ENCODE assay signal across 8 cellular contexts in genomic region chr5:163460562-163461176, GRCh38. TPM values are rescaled to one million over a fixed set of nuclear protein-coding genes. Genes with fewer than 3 reads are reported as not detected.
DNase-seq lines count a peak whose midpoint lies in the region; ATAC-seq, FAIRE-seq and TF ChIP-seq lines count a peak whose summit lies in the region.

TSS of gene HMMR (plus strand) at chr5:163460632. CDS start at chr5:163460693, 61 bp downstream.

- WGBS in thymus: under 1% methylated on average over 23 of the region's 23 CpGs

- POLR2A ChIA-PET in activated naive CD8-positive, alpha-beta T cell treated with anti-CD3 and anti-CD28 coated beads, Interleukin-2, amount 10 ng/mL, durations not matched to agents 7 days and 5 days (lab: Charles Lee): interaction anchor here (0.9 to 6.8 kb wide), 15 partner anchors 9 to 51 kb away, joined by 3 to 177 read pairs (median 6); partner anchors contain the start of genes CCNG1 and MAT2B

- H3K27ac ChIP-seq in kidney (ENCODE audit: low read depth in 2 of 2, low read length in 2 of 2) (peak within 1 kb of the TSS; percentile 98 to 100), thymus (ENCODE audit: low read depth) (peak within 1 kb of the TSS; percentile 99)

- H3K4me3 Mint-ChIP-seq in stimulated activated naive CD8-positive, alpha-beta T cell treated with anti-CD3 and anti-CD28 coated beads, Interleukin-15, Interleukin-2, amounts not matched to agents 100 ng/mL and 50 ng/mL, for 24 hours: peak within 1 kb of the TSS; percentile 97
- H3K4me3 Mint-ChIP-seq in activated naive CD8-positive, alpha-beta T cell treated with anti-CD3 and anti-CD28 coated beads, Interleukin-2, amount 10 ng/mL, durations not matched to agents 7 days and 5 days: peak within 1 kb of the TSS; percentile 99

- H3K9me3 ChIP-seq in kidney (ENCODE audit: control insufficient read depth in 1 of 2, low read length in 2 of 2) (no peaks in the 10 kb centered on the region), thymus (ENCODE audit: control insufficient read depth) (no peaks in the 10 kb centered on the region)

- intact Hi-C loops in kidney (cut with DNase I): no loop called here

- FAIRE-seq in kidney (lab: Jason Lieb, UNC): no peak

- no peak for ATAC-seq in stimulated activated naive CD8-positive, alpha-beta T cell treated with anti-CD3 and anti-CD28 coated beads, Interleukin-15, Interleukin-2, amounts not matched to agents 100 U/mL and 50 U/mL, for 24 hours
- no peak for ATAC-seq in activated naive CD8-positive, alpha-beta T cell treated with anti-CD3 and anti-CD28 coated beads, Interleukin-2, amount 10 ng/mL, durations not matched to agents 7 days and 5 days (ENCODE audit: low read depth)
- no peak for ATAC-seq in left lobe of liver
- no peak for ATAC-seq in HG02678 (IDR thresholded peaks at IDR 0.05; ENCODE audit: unreplicated experiment)

- peak within 1 kb of the TSS; percentile 41 to 83 for H3K9ac ChIP-seq in kidney (ENCODE audit: low read length in 2 of 2)

- peaks cover 37% of the 10 kb centered on the region for H3K36me3 Mint-ChIP-seq in stimulated activated naive CD8-positive, alpha-beta T cell treated with anti-CD3 and anti-CD28 coated beads, Interleukin-15, Interleukin-2, amounts not matched to agents 100 ng/mL and 50 ng/mL, for 24 hours (ENCODE audit: low read depth)
- peaks cover 28% of the 10 kb centered on the region for H3K36me3 Mint-ChIP-seq in activated naive CD8-positive, alpha-beta T cell treated with anti-CD3 and anti-CD28 coated beads, Interleukin-2, amount 10 ng/mL, durations not matched to agents 7 days and 5 days

- no peaks in the 10 kb centered on the region for H3K27me3 ChIP-seq in thymus (ENCODE audit: control insufficient read depth, insufficient read depth)

- H3K4me1 ChIP-seq in kidney (ENCODE audit: control insufficient read depth in 1 of 2, insufficient read depth in 1 of 2, low read depth in 1 of 2, low read length in 2 of 2) (peaks cover 0 to 5% of the 10 kb centered on the region in 2 donors), thymus (ENCODE audit: control insufficient read depth, insufficient read depth, low read length) (no peaks in the 10 kb centered on the region)

- no peak for TF ChIP-seq CTCF in kidney (IDR thresholded peaks at IDR 0.05; ENCODE audit: borderline replicate concordance, extremely low read depth, insufficient read depth)

- no peaks in the 10 kb centered on the region for H3K9me3 Mint-ChIP-seq in stimulated activated naive CD8-positive, alpha-beta T cell treated with anti-CD3 and anti-CD28 coated beads, Interleukin-15, Interleukin-2, amounts not matched to agents 100 ng/mL and 50 ng/mL, for 24 hours
- no peaks in the 10 kb centered on the region for H3K9me3 Mint-ChIP-seq in activated naive CD8-positive, alpha-beta T cell treated with anti-CD3 and anti-CD28 coated beads, Interleukin-2, amount 10 ng/mL, durations not matched to agents 7 days and 5 days

- H3K36me3 ChIP-seq in kidney (ENCODE audit: control insufficient read depth in 1 of 2, insufficient read depth in 2 of 2, low read length in 2 of 2) (no peaks in the 10 kb centered on the region), thymus (ENCODE audit: control insufficient read depth, insufficient read depth) (no peaks in the 10 kb centered on the region)

- H3K4me1 Mint-ChIP-seq in stimulated activated naive CD8-positive, alpha-beta T cell treated with anti-CD3 and anti-CD28 coated beads, Interleukin-15, Interleukin-2, amounts not matched to agents 100 ng/mL and 50 ng/mL, for 24 hours (ENCODE audit: low read depth): peaks cover 46% of the 10 kb centered on the region
- peaks cover 31% of the 10 kb centered on the region for H3K4me1 Mint-ChIP-seq in activated naive CD8-positive, alpha-beta T cell treated with anti-CD3 and anti-CD28 coated beads, Interleukin-2, amount 10 ng/mL, durations not matched to agents 7 days and 5 days

- no peak for DNase-seq in stimulated activated naive CD8-positive, alpha-beta T cell treated with anti-CD3 and anti-CD28 coated beads, Interleukin-15, Interleukin-2, amounts not matched to agents 100 U/mL and 50 U/mL, for 24 hours
- DNase-seq in NAMALWA (ENCODE audit: low spot score): peak; percentile 71
- no peak for DNase-seq in activated naive CD8-positive, alpha-beta T cell treated with anti-CD3 and anti-CD28 coated beads, Interleukin-2, amount 10 ng/mL, durations not matched to agents 7 days and 5 days
- DNase-seq in kidney: no peak
- no peak for DNase-seq in left lobe of liver (ENCODE audit: low spot score)

- H3K27ac Mint-ChIP-seq in stimulated activated naive CD8-positive, alpha-beta T cell treated with anti-CD3 and anti-CD28 coated beads, Interleukin-15, Interleukin-2, amounts not matched to agents 100 ng/mL and 50 ng/mL, for 24 hours: peak within 1 kb of the TSS; percentile 99
- H3K27ac Mint-ChIP-seq in activated naive CD8-positive, alpha-beta T cell treated with anti-CD3 and anti-CD28 coated beads, Interleukin-2, amount 10 ng/mL, durations not matched to agents 7 days and 5 days: peak within 1 kb of the TSS; percentile 99

- no peaks in the 10 kb centered on the region for H3K27me3 Mint-ChIP-seq in stimulated activated naive CD8-positive, alpha-beta T cell treated with anti-CD3 and anti-CD28 coated beads, Interleukin-15, Interleukin-2, amounts not matched to agents 100 ng/mL and 50 ng/mL, for 24 hours
- H3K27me3 Mint-ChIP-seq in activated naive CD8-positive, alpha-beta T cell treated with anti-CD3 and anti-CD28 coated beads, Interleukin-2, amount 10 ng/mL, durations not matched to agents 7 days and 5 days: no peaks in the 10 kb centered on the region

- H3K4me3 ChIP-seq in kidney (ENCODE audit: low read length in 2 of 2) (peak within 1 kb of the TSS; percentile 96 to 100), thymus (ENCODE audit: low read length) (peak within 1 kb of the TSS; percentile 60)

RNA-seq across cellular contexts. Expression of gene HMMR, which starts in this region (rescaled TPM):
- total RNA-seq in activated naive CD8-positive, alpha-beta T cell treated with anti-CD3 and anti-CD28 coated beads, Interleukin-2, amount 10 ng/mL, durations not matched to agents 7 days and 5 days: 10 to 100 TPM; 50.5 to 54.5 TPM
- total RNA-seq in kidney: 0.91 TPM
- 0.58 TPM for polyA plus RNA-seq in kidney (ENCODE audit: insufficient read depth, low read depth, low replicate concordance)
- polyA plus RNA-seq in thymus: 6.2 TPM
- 0.33 TPM for total RNA-seq in left lobe of liver

Comparison
In these comparisons a context has a peak if more than half of its experiments do, and no peak if none do; other contexts are left out.
1. RNA of gene HMMR (total RNA-seq): 50.5 to 54.5 TPM in activated naive CD8-positive, alpha-beta T cell treated with anti-CD3 and anti-CD28 coated beads, Interleukin-2, amount 10 ng/mL, durations not matched to agents 7 days and 5 days; 0.91 TPM in kidney (single experiment) and 0.33 TPM in left lobe of liver (single experiment); every median in the first group is over 10 times any median in the second.